Comparison of ENCODE assay signal across 8 cellular contexts in the genomic region with DNA sequence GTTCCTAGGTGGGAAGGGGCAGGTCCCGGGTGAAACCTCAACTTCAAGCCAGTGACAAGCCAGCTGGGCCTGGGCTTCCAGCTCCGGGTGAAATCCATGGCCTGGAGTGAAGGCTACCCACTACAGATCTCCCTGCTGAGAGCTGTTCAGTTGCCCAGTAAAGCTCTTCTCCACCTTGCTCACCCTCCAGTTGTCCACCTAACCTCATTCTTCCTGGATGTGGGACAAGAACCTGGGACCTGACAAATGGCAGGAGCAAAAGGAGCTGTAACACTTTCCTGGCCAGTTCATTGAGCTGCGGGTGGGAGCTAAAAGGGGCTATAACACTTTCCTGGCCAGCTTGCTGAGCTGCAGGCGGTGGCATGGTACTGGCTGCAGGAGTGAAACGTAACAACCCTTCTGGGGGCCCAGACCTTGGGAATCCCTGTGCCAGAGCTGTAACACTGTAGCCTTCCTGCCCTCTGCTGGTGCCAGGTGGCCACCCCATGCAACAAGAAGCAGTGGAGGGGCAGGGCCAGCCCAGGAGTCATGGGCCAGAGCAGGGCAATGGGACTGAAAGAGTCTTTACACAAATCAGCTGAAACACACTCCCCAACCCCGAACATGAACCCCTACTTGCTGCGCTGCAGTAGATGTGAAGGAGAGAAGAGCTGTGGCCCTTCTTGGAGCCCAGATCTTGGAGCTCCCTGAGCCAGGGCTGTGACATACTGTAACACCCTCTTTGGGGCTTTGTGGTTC. TPM values are rescaled to one million over a fixed set of nuclear protein-coding genes. Genes with fewer than 3 reads are reported as not detected.
A peak's percentile ranks its signal among the peaks of the same experiment; 100 is the strongest.
DNase-seq lines count a peak whose midpoint lies in the region; ATAC-seq and TF ChIP-seq lines count a peak whose summit lies in the region.
"Had no signal": no experiment of that assay in that cellular context is flagged by ENCODE, and none has a peak within 500 bp of the region (broad histone marks: within the 10 kb centered on the region; RNA-seq: fewer than 3 reads in every experiment).

No MANE protein-coding gene starts in this region.

- intact Hi-C loops in activated T-helper 1 cell treated with anti-CD3 and anti-CD28 coated beads, Interleukin-12 subunit alpha, Interleukin-12 subunit beta, Interleukin-2, Interleukin-4 antibody, amounts not matched to agents 30 ng/mL and 10 ng/mL and 1 ng/mL, durations not matched to agents 14 hours and 24 hours and 36 hours (cut with micrococcal nuclease) = no loop called here

- POLR2A ChIA-PET in activated naive CD8-positive, alpha-beta T cell treated with anti-CD3 and anti-CD28 coated beads, Interleukin-2, amount 10 ng/mL, durations not matched to agents 7 days and 5 days (lab: Charles Lee) = interaction anchor here (0.9 to 3.0 kb wide), 2 partner anchors 34 to 163 kb away, joined by 3 to 19 read pairs; partner anchors contain the start of gene NCOA7

- peak overlapping the region; percentile 95 for H2AFZ ChIP-seq in neural progenitor cell (replicated peaks)

- peak overlapping the region; percentile 59 for H3K4me2 ChIP-seq in neural progenitor cell

- H3F3A ChIP-seq in neural progenitor cell (ENCODE audit: low read depth) = peaks cover 13% of the 10 kb centered on the region

- peaks cover 10% of the 10 kb centered on the region for H3K27me3 Mint-ChIP-seq in activated naive CD8-positive, alpha-beta T cell treated with anti-CD3 and anti-CD28 coated beads, Interleukin-2, amount 10 ng/mL, durations not matched to agents 7 days and 5 days
- peaks cover 2% of the 10 kb centered on the region for H3K27me3 Mint-ChIP-seq in neural progenitor cell (ENCODE audit: insufficient read depth, low read depth)
- peaks cover 1% of the 10 kb centered on the region for H3K27me3 Mint-ChIP-seq in activated T-helper 1 cell treated with anti-CD3 and anti-CD28 coated beads, Interleukin-12 subunit alpha, Interleukin-12 subunit beta, Interleukin-2, Interleukin-4 antibody, amounts not matched to agents 30 ng/mL and 10 ng/mL and 1 ng/mL, durations not matched to agents 14 hours and 24 hours and 36 hours (ENCODE audit: insufficient read depth)

- no peaks in the 10 kb centered on the region for H3K9me3 Mint-ChIP-seq in activated naive CD8-positive, alpha-beta T cell treated with anti-CD3 and anti-CD28 coated beads, Interleukin-2, amount 10 ng/mL, durations not matched to agents 7 days and 5 days
- H3K9me3 Mint-ChIP-seq in neural progenitor cell = no peaks in the 10 kb centered on the region
- H3K9me3 Mint-ChIP-seq in activated T-helper 1 cell treated with anti-CD3 and anti-CD28 coated beads, Interleukin-12 subunit alpha, Interleukin-12 subunit beta, Interleukin-2, Interleukin-4 antibody, amounts not matched to agents 30 ng/mL and 10 ng/mL and 1 ng/mL, durations not matched to agents 14 hours and 24 hours and 36 hours = no peaks in the 10 kb centered on the region

- H3K27ac ChIP-seq in neural progenitor cell = no peak overlapping the region

- no peak for ATAC-seq in activated naive CD8-positive, alpha-beta T cell treated with anti-CD3 and anti-CD28 coated beads, Interleukin-2, amount 10 ng/mL, durations not matched to agents 7 days and 5 days (ENCODE audit: low read depth)
- ATAC-seq in HG02870 (IDR thresholded peaks at IDR 0.05; ENCODE audit: unreplicated experiment) = no peak

- DNase-seq in M059J (ENCODE audit: low read depth) (peak; percentile 56), neural progenitor cell (ENCODE audit: low spot score) (peak; percentile 78), NCI-H2029 (lab: John Stamatoyannopoulos, UW) (no peak)
- peak; percentile 38 for DNase-seq in activated naive CD8-positive, alpha-beta T cell treated with anti-CD3 and anti-CD28 coated beads, Interleukin-2, amount 10 ng/mL, durations not matched to agents 7 days and 5 days
- DNase-seq in activated T-helper 1 cell treated with anti-CD3 and anti-CD28 coated beads, Interleukin-12 subunit alpha, Interleukin-12 subunit beta, Interleukin-2, Interleukin-4 antibody, amounts not matched to agents 30 ng/mL and 10 ng/mL and 1 ng/mL, durations not matched to agents 14 hours and 24 hours and 36 hours (ENCODE audit: low spot score) = no peak

- no peak overlapping the region for H3K9ac ChIP-seq in neural progenitor cell

- peak; percentile 59 for TF ChIP-seq CTCF in GM12872 (IDR thresholded peaks at IDR 0.05; ENCODE audit: insufficient read depth, low read depth, low read length)
- TF ChIP-seq CTCF in neural progenitor cell (IDR thresholded peaks at IDR 0.05) = peak; percentile 61

- H3K4me1 ChIP-seq in neural progenitor cell = peaks cover 10% of the 10 kb centered on the region

- H3K4me1 Mint-ChIP-seq in activated naive CD8-positive, alpha-beta T cell treated with anti-CD3 and anti-CD28 coated beads, Interleukin-2, amount 10 ng/mL, durations not matched to agents 7 days and 5 days = peaks cover 6% of the 10 kb centered on the region
- peaks cover 4% of the 10 kb centered on the region for H3K4me1 Mint-ChIP-seq in neural progenitor cell
- peaks cover 5% of the 10 kb centered on the region for H3K4me1 Mint-ChIP-seq in activated T-helper 1 cell treated with anti-CD3 and anti-CD28 coated beads, Interleukin-12 subunit alpha, Interleukin-12 subunit beta, Interleukin-2, Interleukin-4 antibody, amounts not matched to agents 30 ng/mL and 10 ng/mL and 1 ng/mL, durations not matched to agents 14 hours and 24 hours and 36 hours (ENCODE audit: low read depth)

- no peaks in the 10 kb centered on the region for H3K9me3 ChIP-seq in neural progenitor cell (ENCODE audit: low read depth)

- no peaks in the 10 kb centered on the region for H3K36me3 ChIP-seq in neural progenitor cell

- H3K79me2 ChIP-seq in neural progenitor cell (ENCODE audit: low read depth) = peaks cover 7% of the 10 kb centered on the region

- H3K27me3 ChIP-seq in neural progenitor cell = peaks cover 4% of the 10 kb centered on the region

- H3K4me3 Mint-ChIP-seq in activated naive CD8-positive, alpha-beta T cell treated with anti-CD3 and anti-CD28 coated beads, Interleukin-2, amount 10 ng/mL, durations not matched to agents 7 days and 5 days = no peak overlapping the region
- H3K4me3 Mint-ChIP-seq in neural progenitor cell = no peak overlapping the region
- no peak overlapping the region for H3K4me3 Mint-ChIP-seq in activated T-helper 1 cell treated with anti-CD3 and anti-CD28 coated beads, Interleukin-12 subunit alpha, Interleukin-12 subunit beta, Interleukin-2, Interleukin-4 antibody, amounts not matched to agents 30 ng/mL and 10 ng/mL and 1 ng/mL, durations not matched to agents 14 hours and 24 hours and 36 hours

- no peaks in the 10 kb centered on the region for H4K20me1 ChIP-seq in neural progenitor cell (ENCODE audit: low read depth)

- H3K4me3 ChIP-seq in neural progenitor cell = no peak overlapping the region
- H3K4me3 ChIP-seq: lung had no signal

- H3K27ac Mint-ChIP-seq in activated naive CD8-positive, alpha-beta T cell treated with anti-CD3 and anti-CD28 coated beads, Interleukin-2, amount 10 ng/mL, durations not matched to agents 7 days and 5 days = no peak overlapping the region
- H3K27ac Mint-ChIP-seq in neural progenitor cell = no peak overlapping the region
- no peak overlapping the region for H3K27ac Mint-ChIP-seq in activated T-helper 1 cell treated with anti-CD3 and anti-CD28 coated beads, Interleukin-12 subunit alpha, Interleukin-12 subunit beta, Interleukin-2, Interleukin-4 antibody, amounts not matched to agents 30 ng/mL and 10 ng/mL and 1 ng/mL, durations not matched to agents 14 hours and 24 hours and 36 hours

- no peaks in the 10 kb centered on the region for H3K36me3 Mint-ChIP-seq in activated naive CD8-positive, alpha-beta T cell treated with anti-CD3 and anti-CD28 coated beads, Interleukin-2, amount 10 ng/mL, durations not matched to agents 7 days and 5 days
- no peaks in the 10 kb centered on the region for H3K36me3 Mint-ChIP-seq in neural progenitor cell
- no peaks in the 10 kb centered on the region for H3K36me3 Mint-ChIP-seq in activated T-helper 1 cell treated with anti-CD3 and anti-CD28 coated beads, Interleukin-12 subunit alpha, Interleukin-12 subunit beta, Interleukin-2, Interleukin-4 antibody, amounts not matched to agents 30 ng/mL and 10 ng/mL and 1 ng/mL, durations not matched to agents 14 hours and 24 hours and 36 hours (ENCODE audit: low read depth)

RNA-seq across cellular contexts. Expression of gene HINT3, which starts 3.6 kb away (rescaled TPM):
- total RNA-seq in M059J (2014; rRNA removed; shearing (Covaris generic)) = 14.3 and 23.6 TPM in 2 replicates
- 10 to 100 TPM; 10.6 to 10.8 TPM for total RNA-seq in activated naive CD8-positive, alpha-beta T cell treated with anti-CD3 and anti-CD28 coated beads, Interleukin-2, amount 10 ng/mL, durations not matched to agents 7 days and 5 days
- 19.5 and 29.6 TPM in 2 replicates for total RNA-seq in neural progenitor cell (ENCODE audit: low replicate concordance)
- 9.4 and 9.6 TPM in 2 replicates for total RNA-seq in activated T-helper 1 cell treated with anti-CD3 and anti-CD28 coated beads, Interleukin-12 subunit alpha, Interleukin-12 subunit beta, Interleukin-2, Interleukin-4 antibody, amounts not matched to agents 30 ng/mL and 10 ng/mL and 1 ng/mL, durations not matched to agents 14 hours and 24 hours and 36 hours

RNA-seq across cellular contexts. Expression of gene TRMT11, which starts 33.4 kb away (rescaled TPM):
- 32.9 and 43.4 TPM in 2 replicates for total RNA-seq in M059J (2014; rRNA removed; shearing (Covaris generic))
- total RNA-seq in activated naive CD8-positive, alpha-beta T cell treated with anti-CD3 and anti-CD28 coated beads, Interleukin-2, amount 10 ng/mL, durations not matched to agents 7 days and 5 days = 10 to 100 TPM; 24.7 to 25.1 TPM
- total RNA-seq in neural progenitor cell (ENCODE audit: low replicate concordance) = 51.9 and 105 TPM in 2 replicates
- 27.9 and 29.1 TPM in 2 replicates for total RNA-seq in activated T-helper 1 cell treated with anti-CD3 and anti-CD28 coated beads, Interleukin-12 subunit alpha, Interleukin-12 subunit beta, Interleukin-2, Interleukin-4 antibody, amounts not matched to agents 30 ng/mL and 10 ng/mL and 1 ng/mL, durations not matched to agents 14 hours and 24 hours and 36 hours

Comparison
In these comparisons a context has a peak if more than half of its experiments do, and no peak if none do; other contexts are left out.
1. DNase-seq: peak in M059J (single experiment), activated naive CD8-positive, alpha-beta T cell treated with anti-CD3 and anti-CD28 coated beads, Interleukin-2, amount 10 ng/mL, durations not matched to agents 7 days and 5 days (single experiment) and neural progenitor cell (single experiment); none in activated T-helper 1 cell treated with anti-CD3 and anti-CD28 coated beads, Interleukin-12 subunit alpha, Interleukin-12 subunit beta, Interleukin-2, Interleukin-4 antibody, amounts not matched to agents 30 ng/mL and 10 ng/mL and 1 ng/mL, durations not matched to agents 14 hours and 24 hours and 36 hours (single experiment) and NCI-H2029 (single experiment).